In genomic region chr4:40253906-40254305, GRCh38 we compare ENCODE assay signal across 1 cellular context.
TF ChIP-seq lines count a peak whose summit lies in the region.

No MANE protein-coding gene starts in this region.

TF ChIP-seq in K562, 482 proteins besides CTCF, POLR2A, EP300 and RAD21:
- TF ChIP-seq EZH2 (IDR thresholded peaks at IDR 0.05; ENCODE audit: borderline replicate concordance, low read depth, low read length) (no peak), NFXL1 (CRISPR knock-in tag; IDR thresholded peaks at IDR 0.05) (no peak), SNRNP70 (optimal IDR thresholded peaks at IDR 0.05; ENCODE audit: low read depth, low read length) (no peak), SREBF1 (IDR thresholded peaks at IDR 0.05; ENCODE audit: borderline replicate concordance, low read depth, low read length) (no peak), SAFB2 (IDR thresholded peaks at IDR 0.05; ENCODE audit: borderline replicate concordance, low read depth, low read length, severe bottlenecking) (no peak), ARHGAP35 (IDR thresholded peaks at IDR 0.05; ENCODE audit: partially characterized antibody) (no peak), SAFB (IDR thresholded peaks at IDR 0.05; ENCODE audit: borderline replicate concordance, low read depth, low read length) (no peak), ZSCAN29 (IDR thresholded peaks at IDR 0.05) (no peak), NUFIP1 (IDR thresholded peaks at IDR 0.05; ENCODE audit: partially characterized antibody) (no peak), SETDB1 (IDR thresholded peaks at IDR 0.05; ENCODE audit: low read length) (no peak)
TF ChIP-seq in K562: peak in this region for 0.
